ENCODE assay signal across 8 cellular contexts in the genomic region with DNA sequence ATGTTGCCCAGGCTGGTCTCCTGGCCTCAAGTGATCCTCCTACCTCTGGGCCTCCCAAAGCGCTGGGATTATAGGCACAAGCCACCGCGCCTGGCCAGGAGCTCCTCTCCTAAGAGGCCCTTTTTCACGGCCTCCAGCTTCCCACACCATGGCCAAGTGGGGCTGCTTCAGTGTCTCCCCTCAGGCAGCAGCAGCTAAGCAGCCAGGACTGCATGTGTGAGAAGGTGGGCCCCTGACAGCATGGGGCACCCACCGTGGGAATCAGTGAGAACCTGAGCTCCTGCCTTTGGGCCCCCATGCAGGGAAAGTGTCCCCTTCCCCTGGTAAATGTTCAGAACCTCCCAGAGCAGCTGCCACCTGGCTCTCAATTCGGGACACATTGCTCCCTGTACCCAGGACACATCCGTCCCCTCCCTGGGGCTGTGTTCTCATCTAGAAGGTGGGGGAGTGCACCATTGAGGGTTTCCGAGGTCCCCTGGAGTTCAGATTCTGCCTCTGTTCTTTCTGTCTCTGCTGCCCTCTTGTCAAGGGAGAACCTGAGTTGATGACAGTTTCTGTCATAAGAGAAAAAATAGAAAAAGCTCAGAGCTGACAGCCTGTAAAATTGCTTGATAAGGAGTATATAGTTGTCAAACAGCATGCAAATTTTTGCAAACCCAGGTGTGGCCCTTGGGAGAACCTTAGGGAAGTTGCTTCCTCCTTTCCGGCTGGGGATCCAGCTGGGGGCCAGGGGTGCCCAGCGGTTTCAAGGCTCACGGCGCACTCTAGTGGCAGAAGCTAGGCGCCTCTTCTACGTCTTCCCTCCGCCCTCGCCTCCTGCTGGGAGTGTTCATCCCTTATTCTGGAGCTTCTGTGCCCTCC. TPM values are rescaled to one million over a fixed set of nuclear protein-coding genes. Genes with fewer than 3 reads are reported as not detected.
A peak's percentile ranks its signal among the peaks of the same experiment; 100 is the strongest.
DNase-seq lines count a peak whose midpoint lies in the region; ATAC-seq and TF ChIP-seq lines count a peak whose summit lies in the region.

No MANE protein-coding gene starts in this region.

- no peak overlapping the region for H2AK5ac ChIP-seq in mesendoderm (ENCODE audit: low read length)

- no CpG with 5 or more reads among the region's 16 CpGs for WGBS in mesendoderm (ENCODE audit: extremely low coverage, insufficient coverage, low lambda C conversion rate)

- H4K5ac ChIP-seq in mesendoderm (ENCODE audit: low read length): no peak overlapping the region

- no peak overlapping the region for H3K4ac ChIP-seq in mesendoderm (ENCODE audit: low read depth, low read length)

- no peak for ATAC-seq in HG02852 (IDR thresholded peaks at IDR 0.05; ENCODE audit: unreplicated experiment)

- no peak overlapping the region for H3K56ac ChIP-seq in mesendoderm (ENCODE audit: low read length)

- H3K27ac ChIP-seq in 22Rv1 (no peak overlapping the region), mesendoderm (ENCODE audit: low read depth, low read length) (no peak overlapping the region)

- no peak overlapping the region for H3K9ac ChIP-seq in mesendoderm (ENCODE audit: low read length)

- no peak overlapping the region for H2BK120ac ChIP-seq in mesendoderm (ENCODE audit: low read depth, low read length)

- H3K4me1 ChIP-seq in mesendoderm (ENCODE audit: control insufficient read depth, low read depth, low read length): no peaks in the 10 kb centered on the region

- H4K8ac ChIP-seq in mesendoderm (ENCODE audit: low read depth, low read length): no peak overlapping the region

- H3K18ac ChIP-seq in mesendoderm (ENCODE audit: low read length): no peak overlapping the region

- TF ChIP-seq CTCF in 22Rv1 (IDR thresholded peaks at IDR 0.05) (peak; percentile 86), GM13977 (IDR thresholded peaks at IDR 0.05; ENCODE audit: extremely low read depth, insufficient read depth, missing control alignments) (peak; percentile 91)

- no peak overlapping the region for H3K4me2 ChIP-seq in mesendoderm (ENCODE audit: low read length)

- H3K23ac ChIP-seq in mesendoderm (ENCODE audit: low read length): no peak overlapping the region

- H2BK15ac ChIP-seq in mesendoderm (replicated peaks; ENCODE audit: low read depth): no peak overlapping the region

- H3K79me2 ChIP-seq in mesendoderm (ENCODE audit: control insufficient read depth, insufficient read depth, low read length): no peaks in the 10 kb centered on the region

- DNase-seq in GM13977 (ENCODE audit: low spot score) (peak; percentile 88), NCI-H510A (lab: John Stamatoyannopoulos, UW) (peak; percentile 19), mesendoderm (peak; percentile 76)
- peak; percentile 56 to 59 for DNase-seq in activated CD4-positive, alpha-beta T cell treated with anti-CD3 and anti-CD28 coated beads, Interleukin-2, amount 50 U/mL, for 4 hours
- peak; percentile 45 for DNase-seq in effector CD4-positive, alpha-beta T cell
- DNase-seq in stimulated activated CD8-positive, alpha-beta memory T cell treated with anti-CD3 and anti-CD28 coated beads, Interleukin-2, amount 100 ng/mL, for 48 hours (ENCODE audit: low read depth in 2 of 2): peak; percentile 41 to 51

- H3K36me3 ChIP-seq in mesendoderm (ENCODE audit: control insufficient read depth, insufficient read depth, low read length): peaks cover 2% of the 10 kb centered on the region

- H3K4me3 ChIP-seq in mesendoderm (ENCODE audit: low read length): no peak overlapping the region

- no peak overlapping the region for H2BK5ac ChIP-seq in mesendoderm (ENCODE audit: low read length)

- H3K27me3 ChIP-seq in mesendoderm (ENCODE audit: insufficient read depth, low read length, poor library complexity): no peaks in the 10 kb centered on the region

- no peaks in the 10 kb centered on the region for H3K79me1 ChIP-seq in mesendoderm (ENCODE audit: low read length)

- in situ Hi-C loops in GM13977 (cut with MboI; ENCODE audit: low pct_unique_long_range_greater_than_20kb, low sequenced_read_pairs, unreplicated experiment): no loop called here

RNA-seq across cellular contexts. Expression of gene FAM83F, which starts 29.7 kb away (rescaled TPM):
- polyA plus RNA-seq in mesendoderm (2013, experiment 1 of 2): 8.8 TPM
- 8.1 TPM for polyA plus RNA-seq in mesendoderm (2013, experiment 2 of 2)

Comparison
In these comparisons a context has a peak if more than half of its experiments do, and no peak if none do; other contexts are left out.
1. DNase-seq: peak in every context shown above with its lines; median percentile 88 in GM13977; 76 in mesendoderm; 58 in activated CD4-positive, alpha-beta T cell treated with anti-CD3 and anti-CD28 coated beads, Interleukin-2, amount 50 U/mL, for 4 hours; 46 in stimulated activated CD8-positive, alpha-beta memory T cell treated with anti-CD3 and anti-CD28 coated beads, Interleukin-2, amount 100 ng/mL, for 48 hours; 45 in effector CD4-positive, alpha-beta T cell; 19 in NCI-H510A.